In genomic region chr5:178766936-178767912, GRCh38 we compare ENCODE assay signal across 13 cellular contexts.
"Had no signal": no experiment of that assay in that cellular context is flagged by ENCODE, and none has a peak within 500 bp of the region (broad histone marks: within the 10 kb centered on the region; RNA-seq: fewer than 3 reads in every experiment).

No MANE protein-coding gene starts in this region.

- H3K27me3 ChIP-seq: cardiac muscle cell, dorsolateral prefrontal cortex, hepatocyte, uterus had no signal

- ATAC-seq: activated CD4-positive, CD25-positive, alpha-beta regulatory T cell treated with anti-CD3 and anti-CD28 coated beads, Interleukin-2, amount 50 U/mL, for 24 hours; left ventricle myocardium superior; mucosa of descending colon; naive thymus-derived CD8-positive, alpha-beta T cell; right cardiac atrium; stimulated activated naive CD8-positive, alpha-beta T cell treated with anti-CD3 and anti-CD28 coated beads, Interleukin-15, amount 100 ng/mL, for 72 hours had no signal

- H3K27ac ChIP-seq: cardiac muscle cell, dorsolateral prefrontal cortex, hepatocyte, uterus had no signal

- H3K4me3 ChIP-seq: cardiac muscle cell, dorsolateral prefrontal cortex, hepatocyte, mucosa of descending colon, uterus had no signal

- H3K4me2 ChIP-seq: hepatocyte had no signal

- H3K9me3 ChIP-seq: mucosa of descending colon, uterus had no signal

- DNase-seq: activated CD4-positive, alpha-beta T cell treated with anti-CD3 and anti-CD28 coated beads, Interleukin-2, amount 50 U/mL, for 1 hour; activated naive CD4-positive, alpha-beta T cell treated with anti-CD3 and anti-CD28 coated beads, Interleukin-2, amount 10 ng/mL, durations not matched to agents 7 days and 5 days; dorsolateral prefrontal cortex; left ventricle myocardium superior; mucosa of descending colon; naive thymus-derived CD8-positive, alpha-beta T cell; nucleus accumbens; right cardiac atrium; stimulated activated naive CD8-positive, alpha-beta T cell treated with anti-CD3 and anti-CD28 coated beads, Interleukin-15, amount 100 ng/mL, for 72 hours; uterus had no signal

- H2AFZ ChIP-seq: hepatocyte had no signal

- H3K36me3 ChIP-seq: cardiac muscle cell, uterus had no signal

- H3K4me1 ChIP-seq: uterus had no signal

- H3K79me2 ChIP-seq: hepatocyte had no signal
